ENCODE assay signal across 9 cellular contexts in the genomic region with DNA sequence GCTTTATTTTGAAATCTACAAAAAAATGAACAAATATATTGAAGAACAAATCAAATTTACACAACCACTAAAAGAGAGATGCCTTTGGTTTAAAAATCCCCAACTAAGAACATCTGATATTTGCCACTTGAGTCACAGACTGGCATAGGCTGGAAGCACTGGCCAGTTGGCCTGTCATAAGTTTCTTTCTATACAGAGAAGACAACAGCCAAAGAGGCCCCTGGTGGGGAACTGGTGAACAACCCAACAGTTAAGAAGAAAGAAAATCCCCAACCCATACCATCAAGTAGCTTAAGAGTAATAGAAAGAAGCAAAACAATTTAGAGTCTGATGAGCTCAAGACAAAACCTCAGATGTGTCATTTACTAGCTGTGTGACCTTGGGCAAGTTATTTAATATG. TPM values are rescaled to one million over a fixed set of nuclear protein-coding genes. Genes with fewer than 3 reads are reported as not detected.
DNase-seq lines count a peak whose midpoint lies in the region; ATAC-seq, FAIRE-seq and TF ChIP-seq lines count a peak whose summit lies in the region.
"Had no signal": no experiment of that assay in that cellular context is flagged by ENCODE, and none has a peak within 500 bp of the region (broad histone marks: within the 10 kb centered on the region; RNA-seq: fewer than 3 reads in every experiment).

No MANE protein-coding gene starts in this region.

- no peak overlapping the region for H3K4me2 ChIP-seq in endothelial cell of umbilical vein (ENCODE audit: insufficient read depth, low read length)

- H3K9me3 Mint-ChIP-seq in MCF 10A (ENCODE audit: unreplicated experiment) (no peaks in the 10 kb centered on the region), type B pancreatic cell (peaks cover 9% of the 10 kb centered on the region)

- TF ChIP-seq CTCF in MCF 10A (IDR thresholded peaks at IDR 0.05; ENCODE audit: unreplicated experiment) (peak; percentile 11), breast epithelium (IDR thresholded peaks at IDR 0.05) (peak in 1 of 3 donors; percentile 15), endothelial cell of umbilical vein (IDR thresholded peaks at IDR 0.05; ENCODE audit: extremely low read depth in 1 of 2, insufficient read depth in 1 of 2, low read depth in 1 of 2, low read length in 2 of 2) (peak in 1 of 2 donors; percentile 22), type B pancreatic cell (conservative IDR thresholded peaks at IDR 0.05) (peak; percentile 50)

- H3K36me3 ChIP-seq in breast epithelium: no peaks in the 10 kb centered on the region
- no peaks in the 10 kb centered on the region for H3K36me3 ChIP-seq in endothelial cell of umbilical vein (ENCODE audit: control insufficient read depth in 2 of 2, extremely low read depth in 1 of 2, insufficient read depth in 2 of 2, low read length in 2 of 2)

- H3K9me3 ChIP-seq in breast epithelium (no peaks in the 10 kb centered on the region), endothelial cell of umbilical vein (replicated peaks; ENCODE audit: control insufficient read depth, insufficient read depth, low read length) (no peaks in the 10 kb centered on the region)

- intact Hi-C loops in MCF 10A (cut with micrococcal nuclease) (loop anchor here (1.0 kb wide), 1 partner anchor 49 kb away; no protein-coding TSS in a partner anchor), breast epithelium (cut with DNase I; ENCODE audit: low total_unique reads) (no loop called here), endothelial cell of umbilical vein (cut with micrococcal nuclease) (no loop called here)

- H4K20me1 ChIP-seq in endothelial cell of umbilical vein (replicated peaks; ENCODE audit: control insufficient read depth, extremely low read depth, insufficient read depth, low read length): no peaks in the 10 kb centered on the region

- no peaks in the 10 kb centered on the region for H3K27me3 ChIP-seq in breast epithelium
- no peaks in the 10 kb centered on the region for H3K27me3 ChIP-seq in endothelial cell of umbilical vein (ENCODE audit: control insufficient read depth in 2 of 2, insufficient read depth in 2 of 2, low read length in 2 of 2)

- no peak overlapping the region for H3K27ac ChIP-seq in breast epithelium
- H3K27ac ChIP-seq in endothelial cell of umbilical vein (ENCODE audit: insufficient read depth, low read depth, low read length): no peak overlapping the region

- dilution Hi-C loops in endothelial cell of umbilical vein (cut with MboI; ENCODE audit: extremely low pct_ligation_motif_present, low sequenced_read_pairs): no loop called here

- no peak overlapping the region for H3K9ac ChIP-seq in endothelial cell of umbilical vein (replicated peaks; ENCODE audit: extremely low read depth, insufficient read depth, low read length)

- ATAC-seq in GM21447 (IDR thresholded peaks at IDR 0.05; ENCODE audit: unreplicated experiment): no peak
- ATAC-seq in HG03108 (IDR thresholded peaks at IDR 0.05; ENCODE audit: unreplicated experiment): no peak

- H2AFZ ChIP-seq in endothelial cell of umbilical vein (ENCODE audit: low read depth, low read length): no peak overlapping the region

- peak; percentile 49 for DNase-seq in MCF 10A (ENCODE audit: unreplicated experiment)
- no peak for DNase-seq in breast epithelium (ENCODE audit: low spot score in 2 of 2)
- peak; percentile 38 for DNase-seq in HTR-8/SVneo (ENCODE audit: insufficient read length, low spot score)
- peak; percentile 10 for DNase-seq in endothelial cell of umbilical vein (ENCODE audit: low read depth, low spot score)
- DNase-seq in type B pancreatic cell (ENCODE audit: extremely low spot score, unreplicated experiment): no peak
- DNase-seq in NCI-H1105 (lab: John Stamatoyannopoulos, UW): no peak

- CTCF ChIA-PET in MCF 10A (lab: Yijun Ruan, JAX): interaction anchor here (0.6 to 0.9 kb wide), 6 partner anchors 8 to 509 kb away, joined by 3 to 5 read pairs (median 3); no protein-coding TSS in a partner anchor
- CTCF ChIA-PET in endothelial cell of umbilical vein (lab: Charles Lee): interaction anchor here (1.4 to 1.9 kb wide), 2 partner anchors 12 to 27 kb away, joined by 3 to 4 read pairs; no protein-coding TSS in a partner anchor

- H3K4me1 ChIP-seq in breast epithelium (no peaks in the 10 kb centered on the region), endothelial cell of umbilical vein (ENCODE audit: control insufficient read depth, extremely low read depth, insufficient read depth, low read length) (no peaks in the 10 kb centered on the region)

- POLR2A ChIA-PET in MCF 10A (lab: Yijun Ruan, JAX): no interaction called here
- POLR2A ChIA-PET in endothelial cell of umbilical vein (lab: Charles Lee): no interaction called here

- no peak for FAIRE-seq in HTR-8/SVneo (lab: Jason Lieb, UNC)
- no peak for FAIRE-seq in endothelial cell of umbilical vein (lab: Jason Lieb, UNC)
- FAIRE-seq: G401.6 had no signal

- no peaks in the 10 kb centered on the region for H3K27me3 Mint-ChIP-seq in MCF 10A (ENCODE audit: insufficient read depth, unreplicated experiment)
- H3K27me3 Mint-ChIP-seq in type B pancreatic cell: no peaks in the 10 kb centered on the region

- H3K4me1 Mint-ChIP-seq in MCF 10A (ENCODE audit: insufficient read depth, unreplicated experiment): no peaks in the 10 kb centered on the region
- peaks cover 4% of the 10 kb centered on the region for H3K4me1 Mint-ChIP-seq in type B pancreatic cell (ENCODE audit: unreplicated experiment)

- BruUV-seq in MCF 10A (replicated peaks; lab: Mats Ljungman, UMichigan): no TSS peak
- no TSS peak for BruUV-seq in endothelial cell of umbilical vein (replicated peaks; lab: Mats Ljungman, UMichigan)

- H3K9me1 ChIP-seq in endothelial cell of umbilical vein (replicated peaks; ENCODE audit: control insufficient read depth, extremely low read depth, insufficient read depth, low read length): no peaks in the 10 kb centered on the region

- H3K4me3 Mint-ChIP-seq in MCF 10A (ENCODE audit: unreplicated experiment): no peak overlapping the region
- H3K4me3 Mint-ChIP-seq in type B pancreatic cell: no peak overlapping the region

- H3K79me2 ChIP-seq in endothelial cell of umbilical vein (ENCODE audit: control insufficient read depth, insufficient read depth, low read length): no peaks in the 10 kb centered on the region

- TF ChIP-seq POLR2A in breast epithelium (IDR thresholded peaks at IDR 0.05) (no peak), endothelial cell of umbilical vein (IDR thresholded peaks at IDR 0.05; ENCODE audit: low read depth, low read length) (no peak)

- H3K36me3 Mint-ChIP-seq in MCF 10A (ENCODE audit: insufficient read depth, unreplicated experiment): no peaks in the 10 kb centered on the region
- H3K36me3 Mint-ChIP-seq in type B pancreatic cell: peaks cover 4% of the 10 kb centered on the region

- H3K27ac Mint-ChIP-seq in MCF 10A (ENCODE audit: low read depth, unreplicated experiment) (no peak overlapping the region), type B pancreatic cell (no peak overlapping the region)

- H3K4me3 ChIP-seq in breast epithelium (no peak overlapping the region), endothelial cell of umbilical vein (replicated peaks in 1 of 3; ENCODE audit: insufficient read depth in 1 of 3, low read depth in 1 of 3, low read length in 3 of 3) (no peak overlapping the region)

TF ChIP-seq in endothelial cell of umbilical vein, 7 proteins besides CTCF, POLR2A, EP300 and RAD21:
- no peak for TF ChIP-seq MYC (IDR thresholded peaks at IDR 0.05; ENCODE audit: low read depth, low read length)
- TF ChIP-seq FOS (IDR thresholded peaks at IDR 0.05; ENCODE audit: borderline replicate concordance, insufficient read depth, low read length): no peak
- TF ChIP-seq POLR2AphosphoS5 (IDR thresholded peaks at IDR 0.05; ENCODE audit: insufficient read depth, low read depth, low read length): no peak
- TF ChIP-seq EZH2 (IDR thresholded peaks at IDR 0.05; ENCODE audit: borderline replicate concordance, low read depth, low read length, severe bottlenecking): no peak
- no peak for TF ChIP-seq JUN (IDR thresholded peaks at IDR 0.05; ENCODE audit: borderline replicate concordance, insufficient read depth, insufficient read length, low read depth)
- no peak for TF ChIP-seq GATA2 (IDR thresholded peaks at IDR 0.05; ENCODE audit: insufficient read depth, insufficient read length, low read depth, low read length)
- TF ChIP-seq, protein P1, sequence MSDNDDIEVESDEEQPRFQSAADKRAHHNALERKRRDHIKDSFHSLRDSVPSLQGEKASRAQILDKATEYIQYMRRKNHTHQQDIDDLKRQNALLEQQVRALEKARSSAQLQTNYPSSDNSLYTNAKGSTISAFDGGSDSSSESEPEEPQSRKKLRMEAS (IDR thresholded peaks at IDR 0.05; ENCODE audit: insufficient read depth, insufficient read length): no peak

RNA-seq across cellular contexts. Expression of a gene that starts 45.5 kb away (rescaled TPM):
- total RNA-seq in MCF 10A (2022) (0.61 and 1.3 TPM in 2 replicates), breast epithelium (10 to 100 TPM; 18.7 to 40.0 (median 34.1) TPM), endothelial cell of umbilical vein (not detected in 2 replicates), type B pancreatic cell (ENCODE audit: low replicate concordance) (9.5 and 55.7 TPM in 2 replicates)
- not detected in 2 replicates for polyA plus RNA-seq in endothelial cell of umbilical vein
- not detected in 2 replicates for polyA plus RNA-seq in endothelial cell of umbilical vein (2011; cell fraction: cytosol; rRNA removed)
- polyA plus RNA-seq in endothelial cell of umbilical vein (2011; cell fraction: nucleus; rRNA removed): 0.08 TPM in 1 of 2 replicates, not detected in the other
- not detected in 2 replicates for polyA plus RNA-seq in endothelial cell of umbilical vein (2012)
- polyA minus RNA-seq in endothelial cell of umbilical vein: not detected in 2 replicates
- polyA minus RNA-seq in endothelial cell of umbilical vein (2011; cell fraction: cytosol; rRNA and poly(A)+ RNA removed): not detected
- 0.38 TPM in 1 of 2 replicates, not detected in the other for polyA minus RNA-seq in endothelial cell of umbilical vein (2011; cell fraction: nucleus; rRNA and poly(A)+ RNA removed)

Comparison
In these comparisons a context has a peak if more than half of its experiments do, and no peak if none do; other contexts are left out.
1. DNase-seq: peak in MCF 10A (single experiment), HTR-8/SVneo (single experiment) and endothelial cell of umbilical vein (single experiment); none in breast epithelium (0 of 2), type B pancreatic cell (single experiment) and NCI-H1105 (single experiment).